19 cellular contexts compared by ENCODE assay signal in the genomic region with DNA sequence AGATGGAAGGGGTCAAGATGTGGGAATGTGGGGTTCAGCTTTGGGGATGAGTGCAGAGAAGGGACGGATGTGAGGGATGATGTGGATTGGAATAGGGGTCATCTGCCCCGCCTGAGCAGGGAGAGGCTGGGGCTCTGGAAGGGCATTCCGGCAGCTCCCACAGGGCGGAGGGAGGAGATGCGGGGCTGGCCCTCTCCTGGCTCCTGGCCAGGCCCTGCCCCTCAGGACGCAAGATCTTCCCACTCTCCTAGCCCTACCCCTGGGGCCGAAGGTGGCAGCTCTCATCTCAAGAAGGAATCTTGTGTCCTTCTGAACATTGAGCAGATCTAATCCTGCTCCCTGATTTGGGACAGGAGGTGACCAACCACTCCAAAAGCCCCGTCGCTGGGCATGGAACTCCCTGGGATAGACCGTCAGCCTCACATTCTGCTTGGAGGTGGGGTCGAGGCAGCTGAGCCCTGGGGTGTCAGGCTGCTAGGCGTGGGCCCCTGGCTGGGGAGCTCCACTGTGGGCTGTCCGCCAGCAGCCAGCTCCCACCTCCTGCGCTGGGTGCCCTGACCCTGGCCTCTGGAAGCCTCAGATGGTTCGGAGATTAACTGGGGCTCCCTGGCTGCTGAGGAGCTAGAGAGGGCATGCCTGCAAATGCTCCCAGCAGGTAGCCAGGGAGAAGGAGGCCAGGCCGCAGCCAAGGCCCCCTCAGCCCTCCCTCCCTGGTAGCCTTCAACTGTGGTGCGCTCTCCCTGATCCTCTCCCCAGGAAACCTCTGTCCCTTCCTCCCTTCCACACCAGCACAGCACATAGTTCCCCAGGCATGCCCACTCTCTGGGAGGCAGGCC.
"Had no signal": no experiment of that assay in that cellular context is flagged by ENCODE, and none has a peak within 500 bp of the region (broad histone marks: within the 10 kb centered on the region; RNA-seq: fewer than 3 reads in every experiment).

No MANE protein-coding gene starts in this region.

- ATAC-seq: activated CD8-positive, alpha-beta memory T cell treated with anti-CD3 and anti-CD28 coated beads, Interleukin-2, amount 10 ng/mL, durations not matched to agents 7 days and 5 days; natural killer cell treated with Interleukin-12 subunit alpha and Interleukin-12 subunit beta and Interleukin-15 and Interleukin-18, amount 100 ng/mL, for 72 hours; stimulated activated naive CD8-positive, alpha-beta T cell treated with anti-CD3 and anti-CD28 coated beads, Interleukin-15, amount 100 ng/mL, for 72 hours; WTC11 had no signal

- H3K36me3 Mint-ChIP-seq: activated CD8-positive, alpha-beta memory T cell treated with anti-CD3 and anti-CD28 coated beads, Interleukin-2, amount 10 ng/mL, durations not matched to agents 7 days and 5 days; activated naive CD8-positive, alpha-beta T cell; mesothelial cell of epicardium; natural killer cell treated with Interleukin-12 subunit alpha and Interleukin-12 subunit beta and Interleukin-15 and Interleukin-18, amount 100 ng/mL, for 72 hours; WTC11 had no signal

- H3K27ac Mint-ChIP-seq: activated CD4-positive, alpha-beta memory T cell treated with anti-CD3 and anti-CD28 coated beads, Interleukin-2, amount 10 ng/mL, durations not matched to agents 7 days and 5 days; activated CD8-positive, alpha-beta memory T cell treated with anti-CD3 and anti-CD28 coated beads, Interleukin-2, amount 10 ng/mL, durations not matched to agents 7 days and 5 days; activated naive CD8-positive, alpha-beta T cell; mesothelial cell of epicardium; natural killer cell treated with Interleukin-12 subunit alpha and Interleukin-12 subunit beta and Interleukin-15 and Interleukin-18, amount 100 ng/mL, for 72 hours; stimulated activated naive CD8-positive, alpha-beta T cell treated with anti-CD3 and anti-CD28 coated beads, Interleukin-15, amount 100 ng/mL, for 72 hours; WTC11 had no signal

- H3K27ac ChIP-seq: colonic mucosa, skin epidermis, suprapubic skin, transverse colon, vagina had no signal

- DNase-seq: activated CD4-positive, alpha-beta memory T cell treated with anti-CD3 and anti-CD28 coated beads, Interleukin-2, amount 10 ng/mL, durations not matched to agents 7 days and 5 days; activated CD4-positive, alpha-beta T cell treated with anti-CD3 and anti-CD28 coated beads for 4 hours; activated CD8-positive, alpha-beta memory T cell treated with anti-CD3 and anti-CD28 coated beads, Interleukin-2, amount 10 ng/mL, durations not matched to agents 7 days and 5 days; caudate nucleus; colonic mucosa; left cardiac atrium; occipital lobe; stimulated activated CD4-positive, alpha-beta T cell treated with anti-CD3 and anti-CD28 coated beads, Interleukin-15, amount 100 ng/mL, for 24 hours; stimulated activated CD4-positive, alpha-beta T cell treated with anti-CD3 and anti-CD28 coated beads, Interleukin-2, amount 100 ng/mL, for 48 hours; stimulated activated naive CD8-positive, alpha-beta T cell treated with anti-CD3 and anti-CD28 coated beads, Interleukin-15, amount 100 ng/mL, for 72 hours; transverse colon had no signal

- H3K4me3 Mint-ChIP-seq: activated CD4-positive, alpha-beta memory T cell treated with anti-CD3 and anti-CD28 coated beads, Interleukin-2, amount 10 ng/mL, durations not matched to agents 7 days and 5 days; activated CD8-positive, alpha-beta memory T cell treated with anti-CD3 and anti-CD28 coated beads, Interleukin-2, amount 10 ng/mL, durations not matched to agents 7 days and 5 days; activated naive CD8-positive, alpha-beta T cell; mesothelial cell of epicardium; natural killer cell treated with Interleukin-12 subunit alpha and Interleukin-12 subunit beta and Interleukin-15 and Interleukin-18, amount 100 ng/mL, for 72 hours; stimulated activated naive CD8-positive, alpha-beta T cell treated with anti-CD3 and anti-CD28 coated beads, Interleukin-15, amount 100 ng/mL, for 72 hours; WTC11 had no signal

- H3K4me1 Mint-ChIP-seq: activated CD4-positive, alpha-beta memory T cell treated with anti-CD3 and anti-CD28 coated beads, Interleukin-2, amount 10 ng/mL, durations not matched to agents 7 days and 5 days; activated CD8-positive, alpha-beta memory T cell treated with anti-CD3 and anti-CD28 coated beads, Interleukin-2, amount 10 ng/mL, durations not matched to agents 7 days and 5 days had no signal

- H3K27me3 ChIP-seq: colonic mucosa, transverse colon, vagina had no signal

- H3K36me3 ChIP-seq: colonic mucosa, suprapubic skin, transverse colon, vagina had no signal

- H3K4me3 ChIP-seq: colonic mucosa, lung, skin epidermis, suprapubic skin, transverse colon, vagina had no signal

- H3K4me1 ChIP-seq: colonic mucosa, suprapubic skin, transverse colon, vagina had no signal

- H3K9me3 Mint-ChIP-seq: activated CD4-positive, alpha-beta memory T cell treated with anti-CD3 and anti-CD28 coated beads, Interleukin-2, amount 10 ng/mL, durations not matched to agents 7 days and 5 days; mesothelial cell of epicardium; natural killer cell treated with Interleukin-12 subunit alpha and Interleukin-12 subunit beta and Interleukin-15 and Interleukin-18, amount 100 ng/mL, for 72 hours; WTC11 had no signal

- H3K27me3 Mint-ChIP-seq: activated CD4-positive, alpha-beta memory T cell treated with anti-CD3 and anti-CD28 coated beads, Interleukin-2, amount 10 ng/mL, durations not matched to agents 7 days and 5 days had no signal

- H3K9me3 ChIP-seq: colonic mucosa, suprapubic skin, transverse colon, vagina had no signal
